In genomic region chr6:12958052-12958706, GRCh38 we compare ENCODE assay signal across 8 cellular contexts.
A peak's percentile ranks its signal among the peaks of the same experiment; 100 is the strongest.
DNase-seq lines count a peak whose midpoint lies in the region; ATAC-seq, FAIRE-seq and TF ChIP-seq lines count a peak whose summit lies in the region.

No MANE protein-coding gene starts in this region.

- H3K4me3 ChIP-seq in AG04450 (ENCODE audit: low read depth, low read length) (peak overlapping the region; percentile 63), H1 (ENCODE audit: extremely low read depth in 1 of 4, insufficient read depth in 2 of 4, low read depth in 3 of 4, low read length in 4 of 4) (peak overlapping the region; percentile 11 to 54 (median 29); a peak in 7 of 8 replicates)

- H2BK5ac ChIP-seq in H1 (ENCODE audit: low read depth, low read length): no peak overlapping the region

- POLR2A ChIA-PET in AG04450 (lab: Yijun Ruan, JAX) (no interaction called here), H1 (lab: Charles Lee; ENCODE audit: partially characterized antibody) (no interaction called here)

- no peaks in the 10 kb centered on the region for H3K36me3 ChIP-seq in H1 (ENCODE audit: control insufficient read depth in 2 of 4, insufficient read depth in 4 of 4, low read length in 3 of 4)

- H3K14ac ChIP-seq in H1 (ENCODE audit: insufficient read length): no peak overlapping the region

- WGBS in H1 (ENCODE audit: extremely low coverage in 1 of 2, insufficient coverage in 1 of 2, insufficient read length in 1 of 2, insufficient replicate concordance in 2 of 2, low coverage in 1 of 2, low lambda C conversion rate in 2 of 2, missing lambda C conversion rate in 1 of 2), 2 experiments: 10% methylated on average over 9 of the region's 9 CpGs; no CpG with 5 or more reads in 1 of the 2 experiments

- H3K4me1 Mint-ChIP-seq in naive B cell: peaks cover 17 to 25% (median 20%) of the 10 kb centered on the region in 3 donors

- no peak overlapping the region for H3K4ac ChIP-seq in H1 (replicated peaks; ENCODE audit: insufficient read length, low read depth, low read length)

- H3K27ac ChIP-seq in AG04450 (ENCODE audit: low read depth, low read length) (no peak overlapping the region), H1 (ENCODE audit: low read depth, low read length) (no peak overlapping the region)

- TF ChIP-seq EP300 in H1 (IDR thresholded peaks at IDR 0.05; ENCODE audit: borderline replicate concordance in 1 of 2, low read depth in 2 of 2, low read length in 2 of 2): no peak

- no peak overlapping the region for H2BK120ac ChIP-seq in H1 (replicated peaks; ENCODE audit: low read depth, low read length)

- peaks cover 15 to 20% (median 18%) of the 10 kb centered on the region in 4 experiments for H3K4me1 ChIP-seq in H1 (replicated peaks in 1 of 4; ENCODE audit: control insufficient read depth in 3 of 4, insufficient read depth in 4 of 4, low read length in 3 of 4)

- no peak overlapping the region for H4K8ac ChIP-seq in H1 (ENCODE audit: extremely low read depth, insufficient read depth, low read length)

- H2AK5ac ChIP-seq in H1 (ENCODE audit: low read depth, low read length): no peak overlapping the region

- FAIRE-seq in H1 (lab: Jason Lieb, UNC): peak; percentile 48

- H3K27ac Mint-ChIP-seq in naive B cell: peak overlapping the region in 3 of 6 donors; percentile 9 to 40 (median 20)

- TF ChIP-seq CTCF in AG04450 (IDR thresholded peaks at IDR 0.05; ENCODE audit: low read depth, low read length): no peak
- no peak for TF ChIP-seq CTCF in H1 (IDR thresholded peaks at IDR 0.05; ENCODE audit: control extremely low read depth in 1 of 3, insufficient read depth in 1 of 3, low read depth in 1 of 3, low read length in 3 of 3)

- H3K36me3 Mint-ChIP-seq in naive B cell: no peaks in the 10 kb centered on the region

- TF ChIP-seq RAD21 in H1 (IDR thresholded peaks at IDR 0.05 in 1 of 2, conservative IDR thresholded peaks at IDR 0.05 in 1 of 2; ENCODE audit: low read depth in 2 of 2, low read length in 2 of 2): no peak

- H3K18ac ChIP-seq in H1 (ENCODE audit: extremely low read depth, low read length): no peak overlapping the region

- peak overlapping the region; percentile 82 to 97 (median 95) for H3K4me3 Mint-ChIP-seq in naive B cell

- H3K56ac ChIP-seq in H1 (replicated peaks; ENCODE audit: insufficient read length, low read depth, low read length): no peak overlapping the region

- no peak overlapping the region for H2BK15ac ChIP-seq in H1 (ENCODE audit: low read length)

- no peak overlapping the region for H3K9ac ChIP-seq in H1 (replicated peaks in 1 of 4; ENCODE audit: extremely low read depth in 1 of 4, low read depth in 3 of 4, low read length in 3 of 4)

- no peak overlapping the region for H4K91ac ChIP-seq in H1 (replicated peaks; ENCODE audit: insufficient read length, low read length)

- TF ChIP-seq POLR2A in H1 (IDR thresholded peaks at IDR 0.05; ENCODE audit: control extremely low read depth in 1 of 2, low read depth in 2 of 2, low read length in 2 of 2): no peak

- H3K9me3 ChIP-seq in AG04450 (ENCODE audit: control insufficient read depth, insufficient read depth, low read length): no peaks in the 10 kb centered on the region; the same call in 1 of the 2 replicates
- H3K9me3 ChIP-seq in H1 (ENCODE audit: insufficient read depth in 2 of 2, low read depth in 1 of 2, low read length in 1 of 2): no peaks in the 10 kb centered on the region

- no peaks in the 10 kb centered on the region for H3K79me1 ChIP-seq in H1 (ENCODE audit: low read depth, low read length)

- no peaks in the 10 kb centered on the region for H3K79me2 ChIP-seq in H1 (ENCODE audit: control insufficient read depth in 1 of 2, insufficient read depth in 2 of 2, low read length in 2 of 2)

- no peak overlapping the region for H4K5ac ChIP-seq in H1 (ENCODE audit: insufficient read length, low read depth, low read length)

- H3K27me3 ChIP-seq in AG04450 (ENCODE audit: control insufficient read depth, insufficient read depth, low read length): peaks cover 6% of the 10 kb centered on the region
- H3K27me3 ChIP-seq in H1 (replicated peaks in 1 of 4; ENCODE audit: control insufficient read depth in 3 of 4, extremely low read depth in 1 of 4, insufficient read depth in 3 of 4, low read length in 3 of 4): peaks cover 20 to 66% (median 54%) of the 10 kb centered on the region in 4 experiments

- H3K4me2 ChIP-seq in H1 (ENCODE audit: insufficient read depth in 1 of 2, low read depth in 2 of 2, low read length in 2 of 2): peak overlapping the region; percentile 69 to 93

- H3K23ac ChIP-seq in H1 (ENCODE audit: insufficient read length): no peak overlapping the region

- ATAC-seq in naive B cell (ENCODE audit: low read depth in 2 of 2) (peak in 1 of 2 donors; percentile 13), GM21717 (IDR thresholded peaks at IDR 0.05; ENCODE audit: unreplicated experiment) (no peak)

- peaks cover 12 to 33% (median 23%) of the 10 kb centered on the region in 3 donors for H3K27me3 Mint-ChIP-seq in naive B cell

- H2AFZ ChIP-seq in H1 (ENCODE audit: low read length): no peak overlapping the region

- CTCF ChIA-PET in AG04450 (lab: Charles Lee): interaction anchor here (0.6 kb wide), 1 partner anchor 236 kb away, joined by 4 read pairs; no protein-coding TSS in a partner anchor
- CTCF ChIA-PET in H1 (lab: Charles Lee; ENCODE audit: partially characterized antibody): interaction anchor here (0.9 to 2.3 kb wide), 7 partner anchors 10 to 157 kb away, joined by 3 to 8 read pairs (median 4); no protein-coding TSS in a partner anchor

- H2BK12ac ChIP-seq in H1 (ENCODE audit: low read depth, low read length): peak overlapping the region; percentile 44; the same call in 1 of the 2 replicates

- no peak for DNase-seq in AG04450 (ENCODE audit: low read depth, low spot score)
- DNase-seq in Kasumi-1 (lab: John Stamatoyannopoulos, UW): peak; percentile 30 to 49
- DNase-seq in H1 (ENCODE audit: low read depth in 1 of 2, low spot score in 2 of 2): no peak
- no peak for DNase-seq in naive B cell
- DNase-seq in mesenteric fat pad (ENCODE audit: low spot score): no peak
- DNase-seq in NCI-H2107 (lab: John Stamatoyannopoulos, UW): no peak
- no peak for DNase-seq in NCI-H774 (lab: John Stamatoyannopoulos, UW)

- H3K23me2 ChIP-seq in H1 (ENCODE audit: low read depth, low read length): no peaks in the 10 kb centered on the region; the same call in 1 of the 2 replicates

- H3K9me3 Mint-ChIP-seq in naive B cell: no peaks in the 10 kb centered on the region

- H4K20me1 ChIP-seq in H1 (replicated peaks in 1 of 2; ENCODE audit: control insufficient read depth in 1 of 2, insufficient read depth in 2 of 2, low read length in 2 of 2): peaks cover 16% of the 10 kb centered on the region in 2 experiments

- H2BK20ac ChIP-seq in H1 (ENCODE audit: low read length): no peak overlapping the region

TF ChIP-seq in H1, 55 proteins besides CTCF, POLR2A, EP300 and RAD21:
- TF ChIP-seq TEAD4 (IDR thresholded peaks at IDR 0.05; ENCODE audit: low read depth, low read length) (no peak), TCF12 (IDR thresholded peaks at IDR 0.05; ENCODE audit: low read depth, low read length) (0 out of 2 replicates have a peak, but pooled peaks have one; percentile 33)

Comparison
In these comparisons a context has a peak if more than half of its experiments do, and no peak if none do; other contexts are left out.
1. DNase-seq: peak in Kasumi-1 (2 of 2); none in AG04450 (single experiment), H1 (0 of 2), naive B cell (single experiment), mesenteric fat pad (single experiment), NCI-H2107 (single experiment) and NCI-H774 (single experiment).